In genomic region chr17:6528557-6528956, GRCh38 we compare ENCODE assay signal across 23 cellular contexts.
"Had no signal": no experiment of that assay in that cellular context is flagged by ENCODE, and none has a peak within 500 bp of the region (broad histone marks: within the 10 kb centered on the region; RNA-seq: fewer than 3 reads in every experiment).

No MANE protein-coding gene starts in this region.

- H3K4me3 ChIP-seq: esophagus muscularis mucosa, left lung, lung, pancreas, prostate gland, testis, transverse colon had no signal

- DNase-seq: activated CD4-positive, alpha-beta T cell treated with anti-CD3 and anti-CD28 coated beads for 4 hours; activated CD4-positive, alpha-beta T cell treated with anti-CD3 and anti-CD28 coated beads, Interleukin-2, amount 50 U/mL, for 4 hours; activated naive CD4-positive, alpha-beta T cell treated with Interleukin-2 at 50 U/mL for 16 hours; activated T-cell treated with anti-CD3 and anti-CD28 coated beads for 4 hours; activated T-cell treated with anti-CD3 and anti-CD28 coated beads, Interleukin-2, amount 50 U/mL, for 72 hours; cerebellar nuclear complex; foreskin keratinocyte; left lung; mesendoderm; stimulated activated CD4-positive, alpha-beta T cell treated with anti-CD3 and anti-CD28 coated beads, Interleukin-15, amount 100 ng/mL, for 24 hours; stimulated activated CD4-positive, alpha-beta T cell treated with anti-CD3 and anti-CD28 coated beads, Interleukin-2, amount 100 ng/mL, for 24 hours; stimulated activated naive B cell treated with anti-CD40 and anti-IgM and Interleukin-4, amounts not matched to agents 10 μg/mL and 1 μg/mL and 100 μg/mL, for 72 hours; T-helper 9 cell; testis; transverse colon had no signal

- H3K4me1 Mint-ChIP-seq: stimulated activated naive B cell treated with anti-CD40 and anti-IgM and Interleukin-4, amounts not matched to agents 10 μg/mL and 1 μg/mL and 100 μg/mL, for 72 hours had no signal

- H3K4me3 Mint-ChIP-seq: activated naive CD8-positive, alpha-beta T cell; activated T-cell treated with anti-CD3 and anti-CD28 coated beads, Interleukin-2, amount 50 U/mL, for 72 hours; dendritic cell treated with granulocyte-macrophage colony-stimulating factor and Interleukin-4, amounts not matched to agents 40 ng/mL and 50 ng/mL, for 4 days; nephron; stimulated activated naive B cell treated with anti-CD40 and anti-IgM and Interleukin-4, amounts not matched to agents 10 μg/mL and 1 μg/mL and 100 μg/mL, for 72 hours had no signal

- H3K9me3 Mint-ChIP-seq: activated T-cell treated with anti-CD3 and anti-CD28 coated beads, Interleukin-2, amount 50 U/mL, for 72 hours; dendritic cell treated with granulocyte-macrophage colony-stimulating factor and Interleukin-4, amounts not matched to agents 40 ng/mL and 50 ng/mL, for 4 days; nephron; stimulated activated naive B cell treated with anti-CD40 and anti-IgM and Interleukin-4, amounts not matched to agents 10 μg/mL and 1 μg/mL and 100 μg/mL, for 72 hours had no signal

- H3K27ac ChIP-seq: foreskin keratinocyte, left lung, pancreas, prostate gland, testis, transverse colon, VCaP had no signal

- H3K27ac Mint-ChIP-seq: activated naive CD8-positive, alpha-beta T cell; activated T-cell treated with anti-CD3 and anti-CD28 coated beads, Interleukin-2, amount 50 U/mL, for 72 hours; dendritic cell treated with granulocyte-macrophage colony-stimulating factor and Interleukin-4, amounts not matched to agents 40 ng/mL and 50 ng/mL, for 4 days; nephron; stimulated activated naive B cell treated with anti-CD40 and anti-IgM and Interleukin-4, amounts not matched to agents 10 μg/mL and 1 μg/mL and 100 μg/mL, for 72 hours had no signal

- H3K9me3 ChIP-seq: esophagus muscularis mucosa, left lung, pancreas, prostate gland, testis, transverse colon had no signal

- H3K27me3 ChIP-seq: esophagus muscularis mucosa, foreskin keratinocyte, left lung, pancreas, testis, transverse colon had no signal

- H3K36me3 ChIP-seq: left lung, pancreas, prostate gland, transverse colon had no signal

- H3K4me1 ChIP-seq: left lung, pancreas, prostate gland, testis, transverse colon had no signal

- H3K36me3 Mint-ChIP-seq: activated naive CD8-positive, alpha-beta T cell; stimulated activated naive B cell treated with anti-CD40 and anti-IgM and Interleukin-4, amounts not matched to agents 10 μg/mL and 1 μg/mL and 100 μg/mL, for 72 hours had no signal
